Comparison of ENCODE assay signal across 23 cellular contexts in the genomic region with DNA sequence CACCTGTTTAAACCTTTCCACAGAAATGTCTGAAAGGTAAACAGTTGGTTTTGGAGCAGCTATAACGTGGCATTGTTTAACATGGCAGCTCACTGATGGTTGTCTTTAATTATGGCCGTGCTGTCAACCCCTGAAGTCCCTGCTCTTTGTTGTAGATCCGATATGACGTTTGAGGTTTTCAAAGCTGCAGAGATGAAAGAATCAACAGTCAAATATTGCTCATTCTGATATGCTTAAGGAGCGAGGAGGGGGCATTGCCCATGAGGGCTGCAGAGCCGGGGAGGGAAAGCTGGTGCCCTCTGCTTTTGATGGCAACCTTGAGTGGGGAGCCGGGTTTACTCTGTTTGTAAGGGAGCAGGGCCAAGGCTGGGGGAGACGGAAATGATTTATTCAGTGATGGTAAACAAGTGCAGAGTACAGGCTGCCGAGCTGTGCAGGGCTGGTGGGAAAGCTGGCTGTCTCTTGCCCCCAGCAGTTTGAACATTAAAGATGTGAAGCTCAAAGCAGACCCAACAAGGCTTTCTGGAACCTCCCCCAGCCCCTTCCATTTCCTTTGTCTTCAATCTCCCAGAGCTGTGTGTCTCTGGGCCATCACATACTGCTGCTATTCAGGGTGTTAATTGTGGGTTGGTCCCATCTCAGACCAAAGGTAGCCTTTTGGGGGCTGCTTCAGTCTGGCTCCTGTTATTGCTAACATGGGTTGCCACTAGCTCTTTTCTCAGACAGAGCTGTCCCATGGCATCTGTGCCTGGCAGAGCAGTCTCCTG.
A peak's percentile ranks its signal among the peaks of the same experiment; 100 is the strongest.
DNase-seq lines count a peak whose midpoint lies in the region; ATAC-seq and TF ChIP-seq lines count a peak whose summit lies in the region.
"Had no signal": no experiment of that assay in that cellular context is flagged by ENCODE, and none has a peak within 500 bp of the region (broad histone marks: within the 10 kb centered on the region; RNA-seq: fewer than 3 reads in every experiment).

No MANE protein-coding gene starts in this region.

- H3K36me3 ChIP-seq in PC-3 (ENCODE audit: low read depth, low read length) = no peaks in the 10 kb centered on the region
- H3K36me3 ChIP-seq in neural progenitor cell = no peaks in the 10 kb centered on the region
- H3K36me3 ChIP-seq: Peyer's patch, right atrium auricular region had no signal

- POLR2A ChIA-PET in PC-3 (lab: Charles Lee; ENCODE audit: unreplicated experiment) = no interaction called here

- no peak overlapping the region for H2AFZ ChIP-seq in PC-3 (ENCODE audit: low read length)
- H2AFZ ChIP-seq in neural progenitor cell (replicated peaks) = peak overlapping the region; percentile 46

- no TSS peak for BruUV-seq in PC-3 (replicated peaks; lab: Mats Ljungman, UMichigan)

- H4K20me1 ChIP-seq in PC-3 (ENCODE audit: low read length) (no peaks in the 10 kb centered on the region), neural progenitor cell (ENCODE audit: low read depth) (no peaks in the 10 kb centered on the region)

- H3K9me3 ChIP-seq in PC-3 (ENCODE audit: low read length) (no peaks in the 10 kb centered on the region), neural progenitor cell (ENCODE audit: low read depth) (no peaks in the 10 kb centered on the region)
- H3K9me3 ChIP-seq: Peyer's patch, right atrium auricular region had no signal

- H3K9ac ChIP-seq in PC-3 (ENCODE audit: low read length) = no peak overlapping the region
- no peak overlapping the region for H3K9ac ChIP-seq in neural progenitor cell

- H3K4me1 ChIP-seq in PC-3 (ENCODE audit: insufficient read depth, low read length) (peaks cover 36% of the 10 kb centered on the region), neural progenitor cell (peaks cover 3% of the 10 kb centered on the region)

- H3K79me2 ChIP-seq in PC-3 (ENCODE audit: low read length) (no peaks in the 10 kb centered on the region), neural progenitor cell (ENCODE audit: low read depth) (no peaks in the 10 kb centered on the region)

- H3F3A ChIP-seq in PC-3 (ENCODE audit: low read length, unreplicated experiment) (peaks cover 7% of the 10 kb centered on the region), neural progenitor cell (ENCODE audit: low read depth) (no peaks in the 10 kb centered on the region)

- peak overlapping the region; percentile 57 for H3K27ac Mint-ChIP-seq in neural progenitor cell
- H3K27ac Mint-ChIP-seq: activated naive CD8-positive, alpha-beta T cell treated with anti-CD3 and anti-CD28 coated beads, Interleukin-2, amount 10 ng/mL, durations not matched to agents 7 days and 5 days; activated T-cell treated with anti-CD3 and anti-CD28 coated beads, Interleukin-2, amount 50 U/mL, for 72 hours had no signal

- intact Hi-C loops in PC-3 (cut with micrococcal nuclease) = no loop called here

- TF ChIP-seq CTCF in PC-3 (conservative IDR thresholded peaks at IDR 0.05; ENCODE audit: low read depth, low read length) = no peak
- TF ChIP-seq CTCF in neural progenitor cell (IDR thresholded peaks at IDR 0.05) = no peak

- peaks cover 5% of the 10 kb centered on the region for H3K4me1 Mint-ChIP-seq in neural progenitor cell

- no peak for ATAC-seq in PC-3
- no peak for ATAC-seq in HG02973 (IDR thresholded peaks at IDR 0.05; ENCODE audit: unreplicated experiment)
- ATAC-seq: activated T-cell treated with anti-CD3 and anti-CD28 coated beads, Interleukin-2, amount 50 U/mL, for 72 hours had no signal

- H3K9me3 Mint-ChIP-seq in neural progenitor cell = no peaks in the 10 kb centered on the region
- H3K9me3 Mint-ChIP-seq: activated naive CD8-positive, alpha-beta T cell treated with anti-CD3 and anti-CD28 coated beads, Interleukin-2, amount 10 ng/mL, durations not matched to agents 7 days and 5 days; activated T-cell treated with anti-CD3 and anti-CD28 coated beads, Interleukin-2, amount 50 U/mL, for 72 hours had no signal

- H3K27me3 Mint-ChIP-seq in neural progenitor cell (ENCODE audit: insufficient read depth, low read depth) = peaks cover 2% of the 10 kb centered on the region

- DNase-seq in DMS53 (lab: John Stamatoyannopoulos, UW) = peak; percentile 48
- DNase-seq in DMS53 treated with DMSO at 0.1 percent for 48 hours (lab: John Stamatoyannopoulos, UW; ENCODE audit: unreplicated experiment) = no peak
- DNase-seq in NCI-H2029 (lab: John Stamatoyannopoulos, UW) = peak; percentile 17
- DNase-seq in PC-3 = peak; percentile 41
- no peak for DNase-seq in neural progenitor cell (ENCODE audit: low spot score)
- no peak for DNase-seq in H4 (ENCODE audit: low spot score)
- DNase-seq in AG08395 (ENCODE audit: low spot score) = no peak
- DNase-seq: activated CD4-positive, CD25-positive, alpha-beta regulatory T cell treated with anti-CD3 and anti-CD28 coated beads, Interleukin-2, amount 50 U/mL, for 72 hours; activated CD8-positive, alpha-beta memory T cell treated with anti-CD3 and anti-CD28 coated beads for 24 hours; activated naive CD8-positive, alpha-beta T cell treated with anti-CD3 and anti-CD28 coated beads, Interleukin-2, amount 10 ng/mL, durations not matched to agents 7 days and 5 days; activated T-cell treated with anti-CD3 and anti-CD28 coated beads, Interleukin-2, amount 50 U/mL, for 72 hours; AML-193; effector CD4-positive, alpha-beta T cell; erythroblast; foreskin melanocyte; HCEC 1CT; hypothalamus; NCI-H2171; Peyer's patch; substantia nigra had no signal

- H3K9me2 ChIP-seq in PC-3 (replicated peaks; ENCODE audit: low read length) = no peaks in the 10 kb centered on the region

- peaks cover 16% of the 10 kb centered on the region for H3K27me3 ChIP-seq in PC-3 (ENCODE audit: low read length)
- H3K27me3 ChIP-seq in neural progenitor cell = no peaks in the 10 kb centered on the region
- H3K27me3 ChIP-seq: Peyer's patch, right atrium auricular region had no signal

- CTCF ChIA-PET in PC-3 (lab: Charles Lee) = no interaction called here

- H3K4me3 ChIP-seq in PC-3 (ENCODE audit: low read length) (no peak overlapping the region), neural progenitor cell (no peak overlapping the region)
- H3K4me3 ChIP-seq: Peyer's patch, right atrium auricular region had no signal

- no peak overlapping the region for H3K4me3 Mint-ChIP-seq in neural progenitor cell
- H3K4me3 Mint-ChIP-seq: activated naive CD8-positive, alpha-beta T cell treated with anti-CD3 and anti-CD28 coated beads, Interleukin-2, amount 10 ng/mL, durations not matched to agents 7 days and 5 days; activated T-cell treated with anti-CD3 and anti-CD28 coated beads, Interleukin-2, amount 50 U/mL, for 72 hours had no signal

- no peaks in the 10 kb centered on the region for H3K36me3 Mint-ChIP-seq in neural progenitor cell
- H3K36me3 Mint-ChIP-seq: activated naive CD8-positive, alpha-beta T cell treated with anti-CD3 and anti-CD28 coated beads, Interleukin-2, amount 10 ng/mL, durations not matched to agents 7 days and 5 days had no signal

- no peak overlapping the region for H3K4me2 ChIP-seq in PC-3 (ENCODE audit: low read length)
- no peak overlapping the region for H3K4me2 ChIP-seq in neural progenitor cell

- H3K27ac ChIP-seq in PC-3 (ENCODE audit: low read length) (no peak overlapping the region), neural progenitor cell (no peak overlapping the region)
- H3K27ac ChIP-seq: 22Rv1, Peyer's patch, right atrium auricular region had no signal

Comparison
In these comparisons a context has a peak if more than half of its experiments do, and no peak if none do; other contexts are left out.
1. DNase-seq: peak in DMS53 (single experiment), NCI-H2029 (single experiment) and PC-3 (single experiment); none in DMS53 treated with DMSO at 0.1 percent for 48 hours (single experiment), neural progenitor cell (single experiment), H4 (single experiment) and AG08395 (single experiment).